In the genomic region with DNA sequence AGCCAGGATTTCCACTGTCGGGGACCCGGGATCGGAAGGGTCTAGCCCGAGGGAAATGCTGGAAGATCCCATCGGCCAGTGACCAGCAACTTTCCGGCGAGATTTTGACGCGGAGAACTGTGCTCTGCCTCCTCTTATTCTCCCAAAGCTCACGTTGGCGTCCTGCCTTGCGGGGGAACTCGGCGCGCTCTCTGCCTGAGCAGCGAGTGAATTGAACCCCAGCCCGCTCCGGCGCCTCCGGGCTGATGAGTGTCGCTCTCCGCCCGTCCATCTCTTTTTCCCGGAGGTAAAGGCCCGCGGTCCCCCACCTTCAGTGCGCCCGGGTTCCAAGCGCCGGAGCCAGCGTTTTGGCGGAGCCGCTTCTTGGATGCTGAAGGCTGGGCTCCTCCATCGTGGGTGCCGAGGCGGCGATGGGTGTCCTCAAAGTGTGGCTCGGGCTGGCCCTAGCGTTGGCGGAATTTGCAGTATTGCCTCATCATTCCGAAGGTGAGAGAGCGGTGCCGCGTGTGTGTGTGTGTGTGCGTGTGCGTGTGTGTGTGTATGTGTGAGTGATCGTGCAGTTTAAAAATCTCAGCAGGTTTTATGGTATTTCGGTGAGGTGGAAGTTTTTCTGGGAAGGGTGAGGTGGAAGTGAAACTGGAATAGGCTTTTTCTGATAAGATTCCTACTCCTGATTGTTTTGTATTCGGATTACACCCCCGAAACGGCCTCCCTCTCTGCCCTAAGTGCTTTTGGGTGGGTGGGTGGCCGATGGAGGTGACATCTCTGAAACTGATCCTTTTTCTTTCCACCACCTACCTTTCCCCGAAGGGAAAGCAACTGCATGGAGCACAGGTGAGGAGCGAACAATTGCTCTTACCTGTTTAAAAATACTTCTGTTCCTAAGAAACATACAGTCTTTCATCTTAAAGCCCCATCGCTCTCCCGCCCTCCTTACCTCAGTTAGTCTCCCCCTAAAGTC, we compare ENCODE assay signal across 1 cellular context.
A peak's percentile ranks its signal among the peaks of the same experiment; 100 is the strongest.
TF ChIP-seq lines count a peak whose summit lies in the region.

No MANE protein-coding gene starts in this region.

TF ChIP-seq in HEK293, 187 proteins besides CTCF, POLR2A, EP300 and RAD21 (continued from another document and continues in another):
- TF ChIP-seq, protein P1, sequence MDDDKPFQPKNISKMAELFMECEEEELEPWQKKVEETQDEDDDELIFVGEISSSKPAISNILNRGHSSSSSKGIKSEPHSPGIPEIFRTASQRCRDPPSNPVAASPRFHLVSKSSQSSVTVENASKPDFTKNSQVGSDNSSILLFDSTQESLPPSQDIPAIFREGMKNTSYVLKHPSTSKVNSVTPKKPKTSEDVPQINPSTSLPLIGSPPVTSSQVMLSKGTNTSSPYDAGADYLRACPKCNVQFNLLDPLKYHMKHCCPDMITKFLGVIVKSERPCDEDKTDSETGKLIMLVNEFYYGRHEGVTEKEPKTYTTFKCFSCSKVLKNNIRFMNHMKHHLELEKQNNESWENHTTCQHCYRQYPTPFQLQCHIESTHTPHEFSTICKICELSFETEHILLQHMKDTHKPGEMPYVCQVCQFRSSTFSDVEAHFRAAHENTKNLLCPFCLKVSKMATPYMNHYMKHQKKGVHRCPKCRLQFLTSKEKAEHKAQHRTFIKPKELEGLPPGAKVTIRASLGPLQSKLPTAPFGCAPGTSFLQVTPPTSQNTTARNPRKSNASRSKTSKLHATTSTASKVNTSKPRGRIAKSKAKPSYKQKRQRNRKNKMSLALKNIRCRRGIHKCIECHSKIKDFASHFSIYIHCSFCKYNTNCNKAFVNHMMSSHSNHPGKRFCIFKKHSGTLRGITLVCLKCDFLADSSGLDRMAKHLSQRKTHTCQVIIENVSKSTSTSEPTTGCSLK (tag by site-specific recombination; IDR thresholded peaks at IDR 0.05), result no peak
- TF ChIP-seq ZNF16 (tag by site-specific recombination; IDR thresholded peaks at IDR 0.05; ENCODE audit: low read depth) (no peak), ZNF654 (tag by site-specific recombination; IDR thresholded peaks at IDR 0.05; ENCODE audit: low read depth) (no peak), ZNF133 (tag by site-specific recombination; IDR thresholded peaks at IDR 0.05) (no peak), ZSCAN16 (tag by site-specific recombination; IDR thresholded peaks at IDR 0.05) (no peak), ZNF221 (tag by site-specific recombination; IDR thresholded peaks at IDR 0.05; ENCODE audit: borderline replicate concordance) (no peak), ZFP37 (tag by site-specific recombination; IDR thresholded peaks at IDR 0.05) (peak; percentile 76; the same call in 1 of the 2 replicates), ZNF292 (tag by site-specific recombination; IDR thresholded peaks at IDR 0.05; ENCODE audit: borderline replicate concordance, low read depth) (no peak), ZNF560 (tag by site-specific recombination; IDR thresholded peaks at IDR 0.05; ENCODE audit: borderline replicate concordance) (no peak), ZNF426 (tag by site-specific recombination; IDR thresholded peaks at IDR 0.05) (no peak), MZF1 (tag by site-specific recombination; IDR thresholded peaks at IDR 0.05; ENCODE audit: borderline replicate concordance) (no peak), ZNF391 (tag by site-specific recombination; IDR thresholded peaks at IDR 0.05; ENCODE audit: borderline replicate concordance, low read depth) (peak; percentile 89; the same call in 1 of the 2 replicates), ZNF571 (tag by site-specific recombination; IDR thresholded peaks at IDR 0.05) (no peak), ZNF19 (tag by site-specific recombination; IDR thresholded peaks at IDR 0.05; ENCODE audit: low read depth) (no peak), GLIS1 (tag by site-specific recombination; IDR thresholded peaks at IDR 0.05) (0 out of 2 replicates have a peak, but pooled peaks have one; percentile 23), ZXDB (tag by site-specific recombination; IDR thresholded peaks at IDR 0.05) (peak; percentile 67), HOXC10 (CRISPR knock-in tag; IDR thresholded peaks at IDR 0.05) (no peak), REPIN1 (tag by site-specific recombination; IDR thresholded peaks at IDR 0.05; ENCODE audit: low read depth) (no peak), ZNF530 (tag by site-specific recombination; IDR thresholded peaks at IDR 0.05; ENCODE audit: low read depth) (no peak), ZNF341 (tag by site-specific recombination; IDR thresholded peaks at IDR 0.05; ENCODE audit: low read depth) (no peak), ZNF664 (tag by site-specific recombination; IDR thresholded peaks at IDR 0.05) (no peak), ZNF677 (tag by site-specific recombination; IDR thresholded peaks at IDR 0.05) (no peak), ZNF24 (tag by site-specific recombination; IDR thresholded peaks at IDR 0.05) (0 out of 2 replicates have a peak, but pooled peaks have one; percentile 39), ZNF555 (tag by site-specific recombination; conservative IDR thresholded peaks at IDR 0.05) (no peak), ZNF501 (tag by site-specific recombination; IDR thresholded peaks at IDR 0.05) (no peak), ZNF155 (tag by site-specific recombination; IDR thresholded peaks at IDR 0.05) (no peak), ZNF114 (tag by site-specific recombination; IDR thresholded peaks at IDR 0.05) (no peak), ZNF223 (tag by site-specific recombination; IDR thresholded peaks at IDR 0.05) (no peak), ZNF140 (tag by site-specific recombination; IDR thresholded peaks at IDR 0.05) (no peak), ZNF544 (tag by site-specific recombination; IDR thresholded peaks at IDR 0.05) (no peak), ZNF433 (tag by site-specific recombination; IDR thresholded peaks at IDR 0.05; ENCODE audit: low read depth) (no peak), SCRT1 (tag by site-specific recombination; IDR thresholded peaks at IDR 0.05; ENCODE audit: borderline replicate concordance) (no peak), ZNF202 (tag by site-specific recombination; IDR thresholded peaks at IDR 0.05; ENCODE audit: borderline replicate concordance) (no peak), ZNF830 (tag by site-specific recombination; IDR thresholded peaks at IDR 0.05; ENCODE audit: low read depth) (no peak), ZNF558 (tag by site-specific recombination; IDR thresholded peaks at IDR 0.05) (0 out of 2 replicates have a peak, but pooled peaks have one; percentile 15), ZNF423 (tag by site-specific recombination; IDR thresholded peaks at IDR 0.05) (no peak), KLF7 (tag by site-specific recombination; IDR thresholded peaks at IDR 0.05; ENCODE audit: borderline replicate concordance) (0 out of 2 replicates have a peak, but pooled peaks have one; percentile 32)
- TF ChIP-seq, protein P2, sequence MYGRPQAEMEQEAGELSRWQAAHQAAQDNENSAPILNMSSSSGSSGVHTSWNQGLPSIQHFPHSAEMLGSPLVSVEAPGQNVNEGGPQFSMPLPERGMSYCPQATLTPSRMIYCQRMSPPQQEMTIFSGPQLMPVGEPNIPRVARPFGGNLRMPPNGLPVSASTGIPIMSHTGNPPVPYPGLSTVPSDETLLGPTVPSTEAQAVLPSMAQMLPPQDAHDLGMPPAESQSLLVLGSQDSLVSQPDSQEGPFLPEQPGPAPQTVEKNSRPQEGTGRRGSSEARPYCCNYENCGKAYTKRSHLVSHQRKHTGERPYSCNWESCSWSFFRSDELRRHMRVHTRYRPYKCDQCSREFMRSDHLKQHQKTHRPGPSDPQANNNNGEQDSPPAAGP (tag by site-specific recombination; IDR thresholded peaks at IDR 0.05), result no peak
- TF ChIP-seq, protein P3, sequence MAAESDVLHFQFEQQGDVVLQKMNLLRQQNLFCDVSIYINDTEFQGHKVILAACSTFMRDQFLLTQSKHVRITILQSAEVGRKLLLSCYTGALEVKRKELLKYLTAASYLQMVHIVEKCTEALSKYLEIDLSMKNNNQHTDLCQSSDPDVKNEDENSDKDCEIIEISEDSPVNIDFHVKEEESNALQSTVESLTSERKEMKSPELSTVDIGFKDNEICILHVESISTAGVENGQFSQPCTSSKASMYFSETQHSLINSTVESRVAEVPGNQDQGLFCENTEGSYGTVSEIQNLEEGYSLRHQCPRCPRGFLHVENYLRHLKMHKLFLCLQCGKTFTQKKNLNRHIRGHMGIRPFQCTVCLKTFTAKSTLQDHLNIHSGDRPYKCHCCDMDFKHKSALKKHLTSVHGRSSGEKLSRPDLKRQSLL (tag by site-specific recombination; IDR thresholded peaks at IDR 0.05), result peak; percentile 21; the same call in 1 of the 2 replicates
- TF ChIP-seq, protein P4, sequence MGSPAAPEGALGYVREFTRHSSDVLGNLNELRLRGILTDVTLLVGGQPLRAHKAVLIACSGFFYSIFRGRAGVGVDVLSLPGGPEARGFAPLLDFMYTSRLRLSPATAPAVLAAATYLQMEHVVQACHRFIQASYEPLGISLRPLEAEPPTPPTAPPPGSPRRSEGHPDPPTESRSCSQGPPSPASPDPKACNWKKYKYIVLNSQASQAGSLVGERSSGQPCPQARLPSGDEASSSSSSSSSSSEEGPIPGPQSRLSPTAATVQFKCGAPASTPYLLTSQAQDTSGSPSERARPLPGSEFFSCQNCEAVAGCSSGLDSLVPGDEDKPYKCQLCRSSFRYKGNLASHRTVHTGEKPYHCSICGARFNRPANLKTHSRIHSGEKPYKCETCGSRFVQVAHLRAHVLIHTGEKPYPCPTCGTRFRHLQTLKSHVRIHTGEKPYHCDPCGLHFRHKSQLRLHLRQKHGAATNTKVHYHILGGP (tag by site-specific recombination; IDR thresholded peaks at IDR 0.05), result peak; percentile 37; the same call in 1 of the 2 replicates
- TF ChIP-seq, protein P5, sequence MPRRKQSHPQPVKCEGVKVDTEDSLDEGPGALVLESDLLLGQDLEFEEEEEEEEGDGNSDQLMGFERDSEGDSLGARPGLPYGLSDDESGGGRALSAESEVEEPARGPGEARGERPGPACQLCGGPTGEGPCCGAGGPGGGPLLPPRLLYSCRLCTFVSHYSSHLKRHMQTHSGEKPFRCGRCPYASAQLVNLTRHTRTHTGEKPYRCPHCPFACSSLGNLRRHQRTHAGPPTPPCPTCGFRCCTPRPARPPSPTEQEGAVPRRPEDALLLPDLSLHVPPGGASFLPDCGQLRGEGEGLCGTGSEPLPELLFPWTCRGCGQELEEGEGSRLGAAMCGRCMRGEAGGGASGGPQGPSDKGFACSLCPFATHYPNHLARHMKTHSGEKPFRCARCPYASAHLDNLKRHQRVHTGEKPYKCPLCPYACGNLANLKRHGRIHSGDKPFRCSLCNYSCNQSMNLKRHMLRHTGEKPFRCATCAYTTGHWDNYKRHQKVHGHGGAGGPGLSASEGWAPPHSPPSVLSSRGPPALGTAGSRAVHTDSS (tag by site-specific recombination; IDR thresholded peaks at IDR 0.05), result no peak
- TF ChIP-seq, protein P6, sequence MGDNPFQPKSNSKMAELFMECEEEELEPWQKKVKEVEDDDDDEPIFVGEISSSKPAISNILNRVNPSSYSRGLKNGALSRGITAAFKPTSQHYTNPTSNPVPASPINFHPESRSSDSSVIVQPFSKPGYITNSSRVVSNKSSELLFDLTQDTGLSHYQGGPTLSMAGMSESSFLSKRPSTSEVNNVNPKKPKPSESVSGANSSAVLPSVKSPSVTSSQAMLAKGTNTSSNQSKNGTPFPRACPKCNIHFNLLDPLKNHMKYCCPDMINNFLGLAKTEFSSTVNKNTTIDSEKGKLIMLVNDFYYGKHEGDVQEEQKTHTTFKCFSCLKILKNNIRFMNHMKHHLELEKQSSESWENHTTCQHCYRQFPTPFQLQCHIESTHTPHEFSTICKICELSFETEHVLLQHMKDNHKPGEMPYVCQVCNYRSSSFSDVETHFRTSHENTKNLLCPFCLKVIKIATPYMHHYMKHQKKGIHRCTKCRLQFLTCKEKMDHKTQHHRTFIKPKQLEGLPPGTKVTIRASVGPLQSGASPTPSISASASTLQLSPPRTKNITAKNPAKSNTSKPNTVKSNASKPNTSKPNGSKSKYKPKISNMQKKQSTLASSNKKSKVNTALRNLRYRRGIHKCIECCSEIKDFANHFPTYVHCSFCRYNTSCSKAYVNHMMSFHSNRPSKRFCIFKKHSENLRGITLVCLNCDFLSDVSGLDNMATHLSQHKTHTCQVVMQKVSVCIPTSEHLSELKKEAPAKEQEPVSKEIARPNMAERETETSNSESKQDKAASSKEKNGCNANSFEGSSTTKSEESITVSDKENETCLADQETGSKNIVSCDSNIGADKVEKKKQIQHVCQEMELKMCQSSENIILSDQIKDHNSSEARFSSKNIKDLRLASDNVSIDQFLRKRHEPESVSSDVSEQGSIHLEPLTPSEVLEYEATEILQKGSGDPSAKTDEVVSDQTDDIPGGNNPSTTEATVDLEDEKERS (tag by site-specific recombination; IDR thresholded peaks at IDR 0.05), result no peak
- TF ChIP-seq, protein P7, sequence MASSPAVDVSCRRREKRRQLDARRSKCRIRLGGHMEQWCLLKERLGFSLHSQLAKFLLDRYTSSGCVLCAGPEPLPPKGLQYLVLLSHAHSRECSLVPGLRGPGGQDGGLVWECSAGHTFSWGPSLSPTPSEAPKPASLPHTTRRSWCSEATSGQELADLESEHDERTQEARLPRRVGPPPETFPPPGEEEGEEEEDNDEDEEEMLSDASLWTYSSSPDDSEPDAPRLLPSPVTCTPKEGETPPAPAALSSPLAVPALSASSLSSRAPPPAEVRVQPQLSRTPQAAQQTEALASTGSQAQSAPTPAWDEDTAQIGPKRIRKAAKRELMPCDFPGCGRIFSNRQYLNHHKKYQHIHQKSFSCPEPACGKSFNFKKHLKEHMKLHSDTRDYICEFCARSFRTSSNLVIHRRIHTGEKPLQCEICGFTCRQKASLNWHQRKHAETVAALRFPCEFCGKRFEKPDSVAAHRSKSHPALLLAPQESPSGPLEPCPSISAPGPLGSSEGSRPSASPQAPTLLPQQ (tag by site-specific recombination; IDR thresholded peaks at IDR 0.05), result peak; percentile 80
- TF ChIP-seq, protein P8, sequence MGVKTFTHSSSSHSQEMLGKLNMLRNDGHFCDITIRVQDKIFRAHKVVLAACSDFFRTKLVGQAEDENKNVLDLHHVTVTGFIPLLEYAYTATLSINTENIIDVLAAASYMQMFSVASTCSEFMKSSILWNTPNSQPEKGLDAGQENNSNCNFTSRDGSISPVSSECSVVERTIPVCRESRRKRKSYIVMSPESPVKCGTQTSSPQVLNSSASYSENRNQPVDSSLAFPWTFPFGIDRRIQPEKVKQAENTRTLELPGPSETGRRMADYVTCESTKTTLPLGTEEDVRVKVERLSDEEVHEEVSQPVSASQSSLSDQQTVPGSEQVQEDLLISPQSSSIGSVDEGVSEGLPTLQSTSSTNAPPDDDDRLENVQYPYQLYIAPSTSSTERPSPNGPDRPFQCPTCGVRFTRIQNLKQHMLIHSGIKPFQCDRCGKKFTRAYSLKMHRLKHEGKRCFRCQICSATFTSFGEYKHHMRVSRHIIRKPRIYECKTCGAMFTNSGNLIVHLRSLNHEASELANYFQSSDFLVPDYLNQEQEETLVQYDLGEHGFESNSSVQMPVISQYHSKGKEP (tag by site-specific recombination; IDR thresholded peaks at IDR 0.05), result no peak
- TF ChIP-seq, protein P9, sequence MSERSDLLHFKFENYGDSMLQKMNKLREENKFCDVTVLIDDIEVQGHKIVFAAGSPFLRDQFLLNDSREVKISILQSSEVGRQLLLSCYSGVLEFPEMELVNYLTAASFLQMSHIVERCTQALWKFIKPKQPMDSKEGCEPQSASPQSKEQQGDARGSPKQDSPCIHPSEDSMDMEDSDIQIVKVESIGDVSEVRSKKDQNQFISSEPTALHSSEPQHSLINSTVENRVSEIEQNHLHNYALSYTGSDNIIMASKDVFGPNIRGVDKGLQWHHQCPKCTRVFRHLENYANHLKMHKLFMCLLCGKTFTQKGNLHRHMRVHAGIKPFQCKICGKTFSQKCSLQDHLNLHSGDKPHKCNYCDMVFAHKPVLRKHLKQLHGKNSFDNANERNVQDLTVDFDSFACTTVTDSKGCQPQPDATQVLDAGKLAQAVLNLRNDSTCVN (tag by site-specific recombination; optimal IDR thresholded peaks at IDR 0.05), result peak; percentile 66
